Comparison of ENCODE assay signal across 26 cellular contexts in the genomic region with DNA sequence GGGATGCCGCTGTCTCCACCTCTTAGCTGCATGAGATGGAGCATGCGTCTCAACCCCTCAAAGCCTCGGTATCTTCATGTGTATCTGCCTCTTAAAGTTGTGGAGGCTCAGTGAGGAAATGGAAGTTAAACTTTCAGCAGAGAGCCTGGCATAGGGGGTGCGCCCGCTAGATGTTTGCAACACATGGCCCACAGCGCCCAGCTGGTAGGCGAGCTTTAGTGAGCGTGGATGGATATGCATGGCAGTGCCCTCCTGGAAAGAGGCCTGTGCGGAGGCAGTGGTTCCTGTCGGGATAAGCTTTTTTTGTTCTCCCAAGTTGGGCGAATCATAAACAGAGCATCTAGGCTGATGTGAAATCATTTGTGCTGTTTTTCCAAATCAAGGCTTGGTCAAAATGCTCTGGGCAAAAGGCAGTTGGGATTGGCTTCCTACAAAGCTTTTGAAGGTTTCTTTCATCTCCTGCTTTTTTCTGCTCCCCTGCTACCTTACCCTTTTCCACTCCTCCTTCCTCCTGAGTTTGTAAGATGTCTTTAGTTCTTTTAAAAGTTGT.
DNase-seq lines count a peak whose midpoint lies in the region; ATAC-seq and TF ChIP-seq lines count a peak whose summit lies in the region.
"Had no signal": no experiment of that assay in that cellular context is flagged by ENCODE, and none has a peak within 500 bp of the region (broad histone marks: within the 10 kb centered on the region; RNA-seq: fewer than 3 reads in every experiment).

No MANE protein-coding gene starts in this region.

- no peak for TF ChIP-seq CTCF in PC-9 (conservative IDR thresholded peaks at IDR 0.05)
- no peak for TF ChIP-seq CTCF in dorsolateral prefrontal cortex (IDR thresholded peaks at IDR 0.05 in 54 of 56, conservative IDR thresholded peaks at IDR 0.05 in 2 of 56; ENCODE audit: low read depth in 1 of 56, partially characterized antibody in 56 of 56)
- no peak for TF ChIP-seq CTCF in CD4-positive, alpha-beta T cell (IDR thresholded peaks at IDR 0.05)

- peaks cover 25% of the 10 kb centered on the region for H3K4me1 ChIP-seq in PC-9 (replicated peaks; ENCODE audit: insufficient read depth)
- H3K4me1 ChIP-seq: A549, BLaER1, left lung, transverse colon had no signal

- DNase-seq in Ammon's horn (ENCODE audit: low spot score) (peak; percentile 60), PC-9 (no peak), dorsolateral prefrontal cortex (peak in 8 of 10 donors; percentile 44 to 84 (median 72)), occipital lobe (lab: John Stamatoyannopoulos, UW) (peak; percentile 22), HEK293T (ENCODE audit: extremely low spot score) (no peak)
- DNase-seq in activated naive CD8-positive, alpha-beta T cell treated with anti-CD3 and anti-CD28 coated beads for 36 hours = no peak
- no peak for DNase-seq in CD4-positive, alpha-beta T cell
- DNase-seq: activated CD4-positive, CD25-positive, alpha-beta regulatory T cell treated with anti-CD3 and anti-CD28 coated beads, Interleukin-2, amount 50 U/mL, for 72 hours; activated naive CD4-positive, alpha-beta T cell treated with Interleukin-2 at 50 U/mL for 16 hours; activated T-cell treated with anti-CD3 and anti-CD28 coated beads, Interleukin-2, amount 50 U/mL, for 4 hours; Calu3; left lung; mucosa of descending colon; NCI-H1436; NCI-H524; retina; stimulated activated CD4-positive, alpha-beta T cell treated with anti-CD3 and anti-CD28 coated beads, Interleukin-12 subunit alpha, Interleukin-12 subunit beta, amount 100 ng/mL, for 4 hours; stimulated activated CD4-positive, alpha-beta T cell treated with anti-CD3 and anti-CD28 coated beads, Interleukin-4, amount 100 ng/mL, for 4 hours; SW 1271; transverse colon had no signal

- H3K4me3 Mint-ChIP-seq in activated naive CD8-positive, alpha-beta T cell treated with anti-CD3 and anti-CD28 coated beads for 36 hours = no peak overlapping the region
- no peak overlapping the region for H3K4me3 Mint-ChIP-seq in CD4-positive, alpha-beta T cell
- H3K4me3 Mint-ChIP-seq: activated T-cell treated with anti-CD3 and anti-CD28 coated beads, Interleukin-2, amount 50 U/mL, for 4 hours; dendritic cell treated with granulocyte-macrophage colony-stimulating factor and Interleukin-4, amounts not matched to agents 40 ng/mL and 50 ng/mL, for 4 days; stimulated activated naive CD8-positive, alpha-beta T cell treated with anti-CD3 and anti-CD28 coated beads, Interleukin-15, Interleukin-2, amounts not matched to agents 100 ng/mL and 50 ng/mL, for 24 hours had no signal

- no peaks in the 10 kb centered on the region for H3K79me2 ChIP-seq in PC-9 (ENCODE audit: low read depth)

- no TSS peak for BruUV-seq in PC-9 (replicated peaks; lab: Mats Ljungman, UMichigan)

- POLR2A ChIA-PET in PC-9 (lab: Charles Lee; ENCODE audit: unreplicated experiment) (interaction anchor here (0.6 to 0.7 kb wide), 4 partner anchors 139 to 697 kb away, joined by 3 to 8 read pairs (median 4); no protein-coding TSS in a partner anchor), HEK293T (lab: Yijun Ruan, JAX) (no interaction called here)
- POLR2A ChIA-PET in CD4-positive, alpha-beta T cell (lab: Charles Lee) = no interaction called here

- no peaks in the 10 kb centered on the region for H3K36me3 ChIP-seq in PC-9 (ENCODE audit: low read depth)
- H3K36me3 ChIP-seq: BLaER1, left lung had no signal

- ATAC-seq in CD4-positive, alpha-beta T cell (ENCODE audit: poor library complexity) = no peak
- ATAC-seq in GM18867 (IDR thresholded peaks at IDR 0.05; ENCODE audit: unreplicated experiment) = no peak
- ATAC-seq: activated T-cell treated with anti-CD3 and anti-CD28 coated beads, Interleukin-2, amount 50 U/mL, for 4 hours; left lung; mucosa of descending colon had no signal

- H3F3A ChIP-seq in PC-9 (ENCODE audit: insufficient read depth, low read depth) = peaks cover 6% of the 10 kb centered on the region; the same call in 1 of the 2 replicates

- H3K27ac Mint-ChIP-seq in activated naive CD8-positive, alpha-beta T cell treated with anti-CD3 and anti-CD28 coated beads for 36 hours = no peak overlapping the region
- H3K27ac Mint-ChIP-seq in CD4-positive, alpha-beta T cell = no peak overlapping the region
- H3K27ac Mint-ChIP-seq: dendritic cell treated with granulocyte-macrophage colony-stimulating factor and Interleukin-4, amounts not matched to agents 40 ng/mL and 50 ng/mL, for 4 days; stimulated activated naive CD8-positive, alpha-beta T cell treated with anti-CD3 and anti-CD28 coated beads, Interleukin-15, Interleukin-2, amounts not matched to agents 100 ng/mL and 50 ng/mL, for 24 hours had no signal

- no peaks in the 10 kb centered on the region for H3K9me3 Mint-ChIP-seq in activated naive CD8-positive, alpha-beta T cell treated with anti-CD3 and anti-CD28 coated beads for 36 hours
- no peaks in the 10 kb centered on the region for H3K9me3 Mint-ChIP-seq in CD4-positive, alpha-beta T cell
- H3K9me3 Mint-ChIP-seq: activated T-cell treated with anti-CD3 and anti-CD28 coated beads, Interleukin-2, amount 50 U/mL, for 4 hours; dendritic cell treated with granulocyte-macrophage colony-stimulating factor and Interleukin-4, amounts not matched to agents 40 ng/mL and 50 ng/mL, for 4 days; stimulated activated naive CD8-positive, alpha-beta T cell treated with anti-CD3 and anti-CD28 coated beads, Interleukin-15, Interleukin-2, amounts not matched to agents 100 ng/mL and 50 ng/mL, for 24 hours had no signal

- no peaks in the 10 kb centered on the region for H4K20me1 ChIP-seq in PC-9 (ENCODE audit: insufficient read depth)
- H4K20me1 ChIP-seq: BLaER1 had no signal

- H3K27me3 ChIP-seq in PC-9 (ENCODE audit: insufficient read depth, low read depth) = no peaks in the 10 kb centered on the region
- no peaks in the 10 kb centered on the region for H3K27me3 ChIP-seq in dorsolateral prefrontal cortex
- H3K27me3 ChIP-seq in CD4-positive, alpha-beta T cell (ENCODE audit: control insufficient read depth, insufficient read depth, low read length) = no peaks in the 10 kb centered on the region
- H3K27me3 ChIP-seq: BLaER1, left lung, transverse colon had no signal

- H3K4me2 ChIP-seq in PC-9 = peak overlapping the region; percentile 43
- H3K4me2 ChIP-seq: A549, BLaER1 had no signal

- H3K9me2 ChIP-seq in PC-9 (ENCODE audit: insufficient read depth) = no peaks in the 10 kb centered on the region

- no peak overlapping the region for H3K4me3 ChIP-seq in PC-9
- H3K4me3 ChIP-seq in dorsolateral prefrontal cortex = no peak overlapping the region
- H3K4me3 ChIP-seq: A549, BLaER1, left lung, mucosa of descending colon, transverse colon had no signal

- CTCF ChIA-PET in PC-9 (lab: Charles Lee) (interaction anchor here (0.5 to 0.6 kb wide), 2 partner anchors 312 to 328 kb away, joined by 6 read pairs; no protein-coding TSS in a partner anchor), HEK293T (lab: Yijun Ruan, JAX) (no interaction called here)
- CTCF ChIA-PET in CD4-positive, alpha-beta T cell (lab: Charles Lee) = no interaction called here

- intact Hi-C loops in PC-9 (cut with micrococcal nuclease; ENCODE audit: unreplicated experiment) = no loop called here
- intact Hi-C loops in dorsolateral prefrontal cortex (cut with DNase I) = no loop called here
- intact Hi-C loops in CD4-positive, alpha-beta T cell (cut with DNase I, micrococcal nuclease) = no loop called here

- H3K4me1 Mint-ChIP-seq in activated naive CD8-positive, alpha-beta T cell treated with anti-CD3 and anti-CD28 coated beads for 36 hours = no peaks in the 10 kb centered on the region
- no peaks in the 10 kb centered on the region for H3K4me1 Mint-ChIP-seq in CD4-positive, alpha-beta T cell (ENCODE audit: low read depth)

- H3K27ac ChIP-seq in PC-9 (peak overlapping the region; percentile 72), dorsolateral prefrontal cortex (peak overlapping the region in 27 of 59 donors; percentile 1 to 75 (median 40))
- H3K27ac ChIP-seq in CD4-positive, alpha-beta T cell (ENCODE audit: low read depth, low read length) = no peak overlapping the region
- H3K27ac ChIP-seq: A549, BLaER1, HL-60, left lung, transverse colon had no signal

- no peaks in the 10 kb centered on the region for H3K36me3 Mint-ChIP-seq in activated naive CD8-positive, alpha-beta T cell treated with anti-CD3 and anti-CD28 coated beads for 36 hours
- no peaks in the 10 kb centered on the region for H3K36me3 Mint-ChIP-seq in CD4-positive, alpha-beta T cell (ENCODE audit: low read depth)

- H3K9me3 ChIP-seq in PC-9 (ENCODE audit: insufficient read depth, low read depth) = no peaks in the 10 kb centered on the region
- no peaks in the 10 kb centered on the region for H3K9me3 ChIP-seq in CD4-positive, alpha-beta T cell (ENCODE audit: control insufficient read depth, low read length)
- H3K9me3 ChIP-seq: A549, BLaER1, left lung, mucosa of descending colon, transverse colon had no signal

- no peaks in the 10 kb centered on the region for H3K27me3 Mint-ChIP-seq in activated naive CD8-positive, alpha-beta T cell treated with anti-CD3 and anti-CD28 coated beads for 36 hours
- no peaks in the 10 kb centered on the region for H3K27me3 Mint-ChIP-seq in CD4-positive, alpha-beta T cell
- H3K27me3 Mint-ChIP-seq: dendritic cell treated with granulocyte-macrophage colony-stimulating factor and Interleukin-4, amounts not matched to agents 40 ng/mL and 50 ng/mL, for 4 days; stimulated activated naive CD8-positive, alpha-beta T cell treated with anti-CD3 and anti-CD28 coated beads, Interleukin-15, Interleukin-2, amounts not matched to agents 100 ng/mL and 50 ng/mL, for 24 hours had no signal

- no peak overlapping the region for H2AFZ ChIP-seq in PC-9

TF ChIP-seq in HEK293T, 16 proteins besides CTCF, POLR2A, EP300 and RAD21:
- TF ChIP-seq, protein P1, sequence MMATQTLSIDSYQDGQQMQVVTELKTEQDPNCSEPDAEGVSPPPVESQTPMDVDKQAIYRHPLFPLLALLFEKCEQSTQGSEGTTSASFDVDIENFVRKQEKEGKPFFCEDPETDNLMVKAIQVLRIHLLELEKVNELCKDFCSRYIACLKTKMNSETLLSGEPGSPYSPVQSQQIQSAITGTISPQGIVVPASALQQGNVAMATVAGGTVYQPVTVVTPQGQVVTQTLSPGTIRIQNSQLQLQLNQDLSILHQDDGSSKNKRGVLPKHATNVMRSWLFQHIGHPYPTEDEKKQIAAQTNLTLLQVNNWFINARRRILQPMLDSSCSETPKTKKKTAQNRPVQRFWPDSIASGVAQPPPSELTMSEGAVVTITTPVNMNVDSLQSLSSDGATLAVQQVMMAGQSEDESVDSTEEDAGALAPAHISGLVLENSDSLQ (IDR thresholded peaks at IDR 0.05) = no peak
- no peak for TF ChIP-seq SP1 (IDR thresholded peaks at IDR 0.05)

Comparison
In these comparisons a context has a peak if more than half of its experiments do, and no peak if none do; other contexts are left out.
1. DNase-seq: peak in Ammon's horn (single experiment), dorsolateral prefrontal cortex (8 of 10) and occipital lobe (single experiment); none in PC-9 (0 of 2), activated naive CD8-positive, alpha-beta T cell treated with anti-CD3 and anti-CD28 coated beads for 36 hours (single experiment), CD4-positive, alpha-beta T cell (0 of 10) and HEK293T (single experiment).